Comparison of ENCODE assay signal across 2 cellular contexts in the genomic region with DNA sequence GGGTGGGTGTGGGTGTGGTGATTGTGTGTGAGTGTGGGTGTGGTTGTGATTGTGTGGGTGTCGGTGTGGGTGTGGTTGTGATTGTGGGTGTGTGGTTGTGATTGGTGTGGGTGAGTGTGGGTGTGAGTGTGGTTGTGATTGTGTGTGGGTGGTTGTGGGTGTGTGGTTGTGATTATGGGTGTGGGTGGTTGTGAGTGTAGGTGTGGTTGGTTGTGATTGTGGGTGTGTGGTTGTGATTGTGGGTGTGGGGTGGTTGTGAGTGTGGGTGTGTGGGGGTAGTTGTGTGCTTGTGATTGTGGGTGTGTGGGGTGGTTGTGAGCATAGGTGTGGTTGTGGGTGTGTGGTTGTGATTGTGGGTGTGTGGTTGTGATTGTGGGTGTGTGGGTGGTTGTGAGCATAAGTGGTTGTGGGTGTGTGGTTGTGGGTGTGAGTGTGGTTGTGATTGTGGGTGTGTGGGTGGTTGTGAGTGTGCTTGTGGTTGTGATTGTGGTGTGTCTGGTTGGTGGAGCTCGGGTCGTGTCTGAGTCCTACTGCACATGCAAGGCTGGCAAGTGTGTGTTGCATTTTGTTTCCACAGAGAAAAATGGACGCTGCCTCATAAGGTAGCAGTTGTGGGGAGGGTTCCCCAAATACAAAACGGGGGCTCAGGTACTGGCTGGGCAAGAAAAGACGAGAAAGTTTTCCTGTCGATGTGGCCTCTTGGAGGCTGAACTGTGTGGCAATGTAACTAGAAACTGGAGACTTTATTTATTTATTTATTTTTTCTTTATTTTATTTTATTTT.
A peak's percentile ranks its signal among the peaks of the same experiment; 100 is the strongest.
TF ChIP-seq lines count a peak whose summit lies in the region.

No MANE protein-coding gene starts in this region.

TF ChIP-seq in HEK293, 187 proteins besides CTCF, POLR2A, EP300 and RAD21 (continued from another document and continues in another):
- TF ChIP-seq KLF17 (tag by site-specific recombination; IDR thresholded peaks at IDR 0.05) (no peak), ZNF571 (tag by site-specific recombination; IDR thresholded peaks at IDR 0.05) (no peak), ZSCAN30 (tag by site-specific recombination; IDR thresholded peaks at IDR 0.05) (no peak), SP3 (tag by site-specific recombination; IDR thresholded peaks at IDR 0.05) (no peak), ZNF311 (tag by site-specific recombination; IDR thresholded peaks at IDR 0.05; ENCODE audit: borderline replicate concordance) (0 out of 2 replicates have a peak, but pooled peaks have one; percentile 56), ZNF707 (tag by site-specific recombination; IDR thresholded peaks at IDR 0.05) (0 out of 2 replicates have a peak, but pooled peaks have one; percentile 21), ZNF138 (tag by site-specific recombination; IDR thresholded peaks at IDR 0.05; ENCODE audit: borderline replicate concordance) (no peak), ZNF239 (tag by site-specific recombination; IDR thresholded peaks at IDR 0.05) (peak; percentile 59), KLF1 (tag by site-specific recombination; IDR thresholded peaks at IDR 0.05) (peak; percentile 99), EGR2 (tag by site-specific recombination; IDR thresholded peaks at IDR 0.05; ENCODE audit: low read depth) (peak; percentile 97), BCL11A (tag by site-specific recombination; IDR thresholded peaks at IDR 0.05; ENCODE audit: low read depth) (no peak), ZNF561 (tag by site-specific recombination; IDR thresholded peaks at IDR 0.05; ENCODE audit: borderline replicate concordance) (no peak), ZNF639 (tag by site-specific recombination; IDR thresholded peaks at IDR 0.05) (peak; percentile 62; the same call in 1 of the 2 replicates), ZNF302 (tag by site-specific recombination; IDR thresholded peaks at IDR 0.05; ENCODE audit: low read depth) (no peak), ZNF18 (tag by site-specific recombination; IDR thresholded peaks at IDR 0.05) (peak; percentile 55), ZNF211 (tag by site-specific recombination; IDR thresholded peaks at IDR 0.05; ENCODE audit: low read depth) (no peak), ZFHX2 (tag by site-specific recombination; conservative IDR thresholded peaks at IDR 0.05) (peak; percentile 99), MZF1 (tag by site-specific recombination; IDR thresholded peaks at IDR 0.05; ENCODE audit: borderline replicate concordance) (no peak)
- TF ChIP-seq, protein P1, sequence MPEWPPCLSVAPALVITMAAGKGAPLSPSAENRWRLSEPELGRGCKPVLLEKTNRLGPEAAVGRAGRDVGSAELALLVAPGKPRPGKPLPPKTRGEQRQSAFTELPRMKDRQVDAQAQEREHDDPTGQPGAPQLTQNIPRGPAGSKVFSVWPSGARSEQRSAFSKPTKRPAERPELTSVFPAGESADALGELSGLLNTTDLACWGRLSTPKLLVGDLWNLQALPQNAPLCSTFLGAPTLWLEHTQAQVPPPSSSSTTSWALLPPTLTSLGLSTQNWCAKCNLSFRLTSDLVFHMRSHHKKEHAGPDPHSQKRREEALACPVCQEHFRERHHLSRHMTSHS (tag by site-specific recombination; IDR thresholded peaks at IDR 0.05), result 0 out of 2 replicates have a peak, but pooled peaks have one; percentile 8
- TF ChIP-seq, protein P2, sequence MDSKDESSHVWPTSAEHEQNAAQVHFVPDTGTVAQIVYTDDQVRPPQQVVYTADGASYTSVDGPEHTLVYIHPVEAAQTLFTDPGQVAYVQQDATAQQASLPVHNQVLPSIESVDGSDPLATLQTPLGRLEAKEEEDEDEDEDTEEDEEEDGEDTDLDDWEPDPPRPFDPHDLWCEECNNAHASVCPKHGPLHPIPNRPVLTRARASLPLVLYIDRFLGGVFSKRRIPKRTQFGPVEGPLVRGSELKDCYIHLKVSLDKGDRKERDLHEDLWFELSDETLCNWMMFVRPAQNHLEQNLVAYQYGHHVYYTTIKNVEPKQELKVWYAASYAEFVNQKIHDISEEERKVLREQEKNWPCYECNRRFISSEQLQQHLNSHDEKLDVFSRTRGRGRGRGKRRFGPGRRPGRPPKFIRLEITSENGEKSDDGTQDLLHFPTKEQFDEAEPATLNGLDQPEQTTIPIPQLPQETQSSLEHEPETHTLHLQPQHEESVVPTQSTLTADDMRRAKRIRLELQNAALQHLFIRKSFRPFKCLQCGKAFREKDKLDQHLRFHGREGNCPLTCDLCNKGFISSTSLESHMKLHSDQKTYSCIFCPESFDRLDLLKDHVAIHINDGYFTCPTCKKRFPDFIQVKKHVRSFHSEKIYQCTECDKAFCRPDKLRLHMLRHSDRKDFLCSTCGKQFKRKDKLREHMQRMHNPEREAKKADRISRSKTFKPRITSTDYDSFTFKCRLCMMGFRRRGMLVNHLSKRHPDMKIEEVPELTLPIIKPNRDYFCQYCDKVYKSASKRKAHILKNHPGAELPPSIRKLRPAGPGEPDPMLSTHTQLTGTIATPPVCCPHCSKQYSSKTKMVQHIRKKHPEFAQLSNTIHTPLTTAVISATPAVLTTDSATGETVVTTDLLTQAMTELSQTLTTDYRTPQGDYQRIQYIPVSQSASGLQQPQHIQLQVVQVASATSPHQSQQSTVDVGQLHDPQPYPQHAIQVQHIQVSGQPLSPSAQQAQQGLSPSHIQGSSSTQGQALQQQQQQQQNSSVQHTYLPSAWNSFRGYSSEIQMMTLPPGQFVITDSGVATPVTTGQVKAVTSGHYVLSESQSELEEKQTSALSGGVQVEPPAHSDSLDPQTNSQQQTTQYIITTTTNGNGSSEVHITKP (tag by site-specific recombination; IDR thresholded peaks at IDR 0.05), result peak; percentile 68

TF ChIP-seq in HepG2, 621 proteins besides CTCF, POLR2A, EP300 and RAD21 (continues in another document):
- TF ChIP-seq, protein P3, sequence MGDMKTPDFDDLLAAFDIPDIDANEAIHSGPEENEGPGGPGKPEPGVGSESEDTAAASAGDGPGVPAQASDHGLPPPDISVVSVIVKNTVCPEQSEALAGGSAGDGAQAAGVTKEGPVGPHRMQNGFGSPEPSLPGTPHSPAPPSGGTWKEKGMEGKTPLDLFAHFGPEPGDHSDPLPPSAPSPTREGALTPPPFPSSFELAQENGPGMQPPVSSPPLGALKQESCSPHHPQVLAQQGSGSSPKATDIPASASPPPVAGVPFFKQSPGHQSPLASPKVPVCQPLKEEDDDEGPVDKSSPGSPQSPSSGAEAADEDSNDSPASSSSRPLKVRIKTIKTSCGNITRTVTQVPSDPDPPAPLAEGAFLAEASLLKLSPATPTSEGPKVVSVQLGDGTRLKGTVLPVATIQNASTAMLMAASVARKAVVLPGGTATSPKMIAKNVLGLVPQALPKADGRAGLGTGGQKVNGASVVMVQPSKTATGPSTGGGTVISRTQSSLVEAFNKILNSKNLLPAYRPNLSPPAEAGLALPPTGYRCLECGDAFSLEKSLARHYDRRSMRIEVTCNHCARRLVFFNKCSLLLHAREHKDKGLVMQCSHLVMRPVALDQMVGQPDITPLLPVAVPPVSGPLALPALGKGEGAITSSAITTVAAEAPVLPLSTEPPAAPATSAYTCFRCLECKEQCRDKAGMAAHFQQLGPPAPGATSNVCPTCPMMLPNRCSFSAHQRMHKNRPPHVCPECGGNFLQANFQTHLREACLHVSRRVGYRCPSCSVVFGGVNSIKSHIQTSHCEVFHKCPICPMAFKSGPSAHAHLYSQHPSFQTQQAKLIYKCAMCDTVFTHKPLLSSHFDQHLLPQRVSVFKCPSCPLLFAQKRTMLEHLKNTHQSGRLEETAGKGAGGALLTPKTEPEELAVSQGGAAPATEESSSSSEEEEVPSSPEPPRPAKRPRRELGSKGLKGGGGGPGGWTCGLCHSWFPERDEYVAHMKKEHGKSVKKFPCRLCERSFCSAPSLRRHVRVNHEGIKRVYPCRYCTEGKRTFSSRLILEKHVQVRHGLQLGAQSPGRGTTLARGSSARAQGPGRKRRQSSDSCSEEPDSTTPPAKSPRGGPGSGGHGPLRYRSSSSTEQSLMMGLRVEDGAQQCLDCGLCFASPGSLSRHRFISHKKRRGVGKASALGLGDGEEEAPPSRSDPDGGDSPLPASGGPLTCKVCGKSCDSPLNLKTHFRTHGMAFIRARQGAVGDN (CRISPR knock-in tag; IDR thresholded peaks at IDR 0.05), result no peak
- TF ChIP-seq, protein P4, sequence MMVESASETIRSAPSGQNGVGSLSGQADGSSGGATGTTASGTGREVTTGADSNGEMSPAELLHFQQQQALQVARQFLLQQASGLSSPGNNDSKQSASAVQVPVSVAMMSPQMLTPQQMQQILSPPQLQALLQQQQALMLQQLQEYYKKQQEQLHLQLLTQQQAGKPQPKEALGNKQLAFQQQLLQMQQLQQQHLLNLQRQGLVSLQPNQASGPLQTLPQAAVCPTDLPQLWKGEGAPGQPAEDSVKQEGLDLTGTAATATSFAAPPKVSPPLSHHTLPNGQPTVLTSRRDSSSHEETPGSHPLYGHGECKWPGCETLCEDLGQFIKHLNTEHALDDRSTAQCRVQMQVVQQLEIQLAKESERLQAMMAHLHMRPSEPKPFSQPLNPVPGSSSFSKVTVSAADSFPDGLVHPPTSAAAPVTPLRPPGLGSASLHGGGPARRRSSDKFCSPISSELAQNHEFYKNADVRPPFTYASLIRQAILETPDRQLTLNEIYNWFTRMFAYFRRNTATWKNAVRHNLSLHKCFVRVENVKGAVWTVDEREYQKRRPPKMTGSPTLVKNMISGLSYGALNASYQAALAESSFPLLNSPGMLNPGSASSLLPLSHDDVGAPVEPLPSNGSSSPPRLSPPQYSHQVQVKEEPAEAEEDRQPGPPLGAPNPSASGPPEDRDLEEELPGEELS (CRISPR knock-in tag; IDR thresholded peaks at IDR 0.05), result no peak
- TF ChIP-seq GFI1 (CRISPR knock-in tag; IDR thresholded peaks at IDR 0.05; ENCODE audit: borderline replicate concordance) (no peak), NRL (CRISPR knock-in tag; IDR thresholded peaks at IDR 0.05; ENCODE audit: borderline replicate concordance) (no peak), NFE2L2 (IDR thresholded peaks at IDR 0.05; ENCODE audit: low read length) (no peak), ATF2 (CRISPR knock-in tag; IDR thresholded peaks at IDR 0.05) (no peak), MEIS1 (CRISPR knock-in tag; IDR thresholded peaks at IDR 0.05; ENCODE audit: borderline replicate concordance) (no peak), ZNF350 (CRISPR knock-in tag; IDR thresholded peaks at IDR 0.05; ENCODE audit: borderline replicate concordance, low read depth) (no peak), GABPB1 (CRISPR knock-in tag; IDR thresholded peaks at IDR 0.05) (no peak), SAFB2 (CRISPR knock-in tag; IDR thresholded peaks at IDR 0.05; ENCODE audit: borderline replicate concordance, low read depth) (no peak), ZNF224 (CRISPR knock-in tag; IDR thresholded peaks at IDR 0.05) (no peak), SMAD3 (CRISPR knock-in tag; IDR thresholded peaks at IDR 0.05) (no peak), ZNF530 (CRISPR knock-in tag; IDR thresholded peaks at IDR 0.05; ENCODE audit: low read depth) (no peak), TBP (CRISPR knock-in tag; IDR thresholded peaks at IDR 0.05) (no peak), SP5 (CRISPR knock-in tag; IDR thresholded peaks at IDR 0.05; ENCODE audit: borderline replicate concordance, low read depth) (no peak), CCDC6 (CRISPR knock-in tag; IDR thresholded peaks at IDR 0.05) (no peak), ZGPAT (CRISPR knock-in tag; IDR thresholded peaks at IDR 0.05) (no peak), ZNF12 (CRISPR knock-in tag; IDR thresholded peaks at IDR 0.05) (no peak), ZNF850 (CRISPR knock-in tag; conservative IDR thresholded peaks at IDR 0.05) (no peak)
- TF ChIP-seq, protein P5, sequence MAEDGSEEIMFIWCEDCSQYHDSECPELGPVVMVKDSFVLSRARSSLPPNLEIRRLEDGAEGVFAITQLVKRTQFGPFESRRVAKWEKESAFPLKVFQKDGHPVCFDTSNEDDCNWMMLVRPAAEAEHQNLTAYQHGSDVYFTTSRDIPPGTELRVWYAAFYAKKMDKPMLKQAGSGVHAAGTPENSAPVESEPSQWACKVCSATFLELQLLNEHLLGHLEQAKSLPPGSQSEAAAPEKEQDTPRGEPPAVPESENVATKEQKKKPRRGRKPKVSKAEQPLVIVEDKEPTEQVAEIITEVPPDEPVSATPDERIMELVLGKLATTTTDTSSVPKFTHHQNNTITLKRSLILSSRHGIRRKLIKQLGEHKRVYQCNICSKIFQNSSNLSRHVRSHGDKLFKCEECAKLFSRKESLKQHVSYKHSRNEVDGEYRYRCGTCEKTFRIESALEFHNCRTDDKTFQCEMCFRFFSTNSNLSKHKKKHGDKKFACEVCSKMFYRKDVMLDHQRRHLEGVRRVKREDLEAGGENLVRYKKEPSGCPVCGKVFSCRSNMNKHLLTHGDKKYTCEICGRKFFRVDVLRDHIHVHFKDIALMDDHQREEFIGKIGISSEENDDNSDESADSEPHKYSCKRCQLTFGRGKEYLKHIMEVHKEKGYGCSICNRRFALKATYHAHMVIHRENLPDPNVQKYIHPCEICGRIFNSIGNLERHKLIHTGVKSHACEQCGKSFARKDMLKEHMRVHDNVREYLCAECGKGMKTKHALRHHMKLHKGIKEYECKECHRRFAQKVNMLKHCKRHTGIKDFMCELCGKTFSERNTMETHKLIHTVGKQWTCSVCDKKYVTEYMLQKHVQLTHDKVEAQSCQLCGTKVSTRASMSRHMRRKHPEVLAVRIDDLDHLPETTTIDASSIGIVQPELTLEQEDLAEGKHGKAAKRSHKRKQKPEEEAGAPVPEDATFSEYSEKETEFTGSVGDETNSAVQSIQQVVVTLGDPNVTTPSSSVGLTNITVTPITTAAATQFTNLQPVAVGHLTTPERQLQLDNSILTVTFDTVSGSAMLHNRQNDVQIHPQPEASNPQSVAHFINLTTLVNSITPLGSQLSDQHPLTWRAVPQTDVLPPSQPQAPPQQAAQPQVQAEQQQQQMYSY (CRISPR knock-in tag; IDR thresholded peaks at IDR 0.05), result no peak
- TF ChIP-seq, protein P6, sequence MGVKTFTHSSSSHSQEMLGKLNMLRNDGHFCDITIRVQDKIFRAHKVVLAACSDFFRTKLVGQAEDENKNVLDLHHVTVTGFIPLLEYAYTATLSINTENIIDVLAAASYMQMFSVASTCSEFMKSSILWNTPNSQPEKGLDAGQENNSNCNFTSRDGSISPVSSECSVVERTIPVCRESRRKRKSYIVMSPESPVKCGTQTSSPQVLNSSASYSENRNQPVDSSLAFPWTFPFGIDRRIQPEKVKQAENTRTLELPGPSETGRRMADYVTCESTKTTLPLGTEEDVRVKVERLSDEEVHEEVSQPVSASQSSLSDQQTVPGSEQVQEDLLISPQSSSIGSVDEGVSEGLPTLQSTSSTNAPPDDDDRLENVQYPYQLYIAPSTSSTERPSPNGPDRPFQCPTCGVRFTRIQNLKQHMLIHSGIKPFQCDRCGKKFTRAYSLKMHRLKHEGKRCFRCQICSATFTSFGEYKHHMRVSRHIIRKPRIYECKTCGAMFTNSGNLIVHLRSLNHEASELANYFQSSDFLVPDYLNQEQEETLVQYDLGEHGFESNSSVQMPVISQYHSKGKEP (CRISPR knock-in tag; IDR thresholded peaks at IDR 0.05), result no peak
